In genomic region chr20:62484478-62484877, GRCh38 we compare ENCODE assay signal across 26 cellular contexts. TPM values are rescaled to one million over a fixed set of nuclear protein-coding genes. Genes with fewer than 3 reads are reported as not detected.
"Had no signal": no experiment of that assay in that cellular context is flagged by ENCODE, and none has a peak within 500 bp of the region (broad histone marks: within the 10 kb centered on the region; RNA-seq: fewer than 3 reads in every experiment).

No MANE protein-coding gene starts in this region.

- H3K4me1 ChIP-seq: ascending aorta had no signal

- H3K4me1 Mint-ChIP-seq: activated CD8-positive, alpha-beta memory T cell treated with anti-CD3 and anti-CD28 coated beads, Interleukin-2, amount 10 ng/mL, durations not matched to agents 7 days and 5 days; central memory CD8-positive, alpha-beta T cell had no signal

- ATAC-seq: activated CD8-positive, alpha-beta memory T cell treated with anti-CD3 and anti-CD28 coated beads, Interleukin-2, amount 10 ng/mL, durations not matched to agents 7 days and 5 days had no signal

- H3K9me3 Mint-ChIP-seq: activated CD4-positive, alpha-beta T cell treated with anti-CD3 and anti-CD28 coated beads, Interleukin-2, amount 10 ng/mL, durations not matched to agents 24 days and 14 days; activated naive CD4-positive, alpha-beta T cell treated with anti-CD3 and anti-CD28 coated beads, Interleukin-2, amount 50 U/mL, for 24 hours; activated T-cell treated with anti-CD3 and anti-CD28 coated beads, Interleukin-2, amount 50 U/mL, for 24 hours; activated T-helper 1 cell treated with anti-CD3 and anti-CD28 coated beads, Interleukin-12 subunit alpha, Interleukin-12 subunit beta, Interleukin-2, Interleukin-4 antibody, amounts not matched to agents 30 ng/mL and 10 ng/mL and 1 ng/mL, durations not matched to agents 14 hours and 24 hours and 36 hours; central memory CD8-positive, alpha-beta T cell; T-helper 1 cell treated with Interleukin-12 subunit alpha and Interleukin-12 subunit beta and Interleukin-4 antibody, amounts not matched to agents 30 μg/mL and 1 μg/mL, for 36 hours; WTC11 had no signal

- DNase-seq: activated CD4-positive, alpha-beta T cell treated with anti-CD3 and anti-CD28 coated beads, Interleukin-2, amount 10 ng/mL, durations not matched to agents 24 days and 14 days; activated CD4-positive, alpha-beta T cell treated with anti-CD3 and anti-CD28 coated beads, Interleukin-2, amount 50 U/mL, for 48 hours; activated CD4-positive, CD25-positive, alpha-beta regulatory T cell treated with anti-CD3 and anti-CD28 coated beads, Interleukin-2, amount 50 U/mL, for 72 hours; activated CD8-positive, alpha-beta memory T cell treated with anti-CD3 and anti-CD28 coated beads, Interleukin-2, amount 10 ng/mL, durations not matched to agents 7 days and 5 days; activated effector memory CD4-positive, alpha-beta T cell treated with Interleukin-2 at 50 U/mL for 16 hours; activated naive CD4-positive, alpha-beta T cell; activated T-cell treated with anti-CD3 and anti-CD28 coated beads, Interleukin-2, amount 50 U/mL, for 24 hours; amniotic stem cell; MM.1S; NCI-H1105; NCI-H1436; NCI-H1694 treated with DMSO at 0.1 percent for 48 hours; NCI-H2081; NCI-H510A treated with DMSO at 0.1 percent for 48 hours; NCI-H69; RPMI8226; SJCRH30 had no signal

- H3K36me3 ChIP-seq: ascending aorta, SJCRH30 had no signal

- H3K9me3 ChIP-seq: ascending aorta, body of pancreas, SJCRH30 had no signal

- H3K4me3 ChIP-seq: ascending aorta, body of pancreas, SJCRH30 had no signal

- H3K27ac Mint-ChIP-seq: activated CD4-positive, alpha-beta T cell treated with anti-CD3 and anti-CD28 coated beads, Interleukin-2, amount 10 ng/mL, durations not matched to agents 24 days and 14 days; activated CD8-positive, alpha-beta memory T cell treated with anti-CD3 and anti-CD28 coated beads, Interleukin-2, amount 10 ng/mL, durations not matched to agents 7 days and 5 days; activated naive CD4-positive, alpha-beta T cell treated with anti-CD3 and anti-CD28 coated beads, Interleukin-2, amount 50 U/mL, for 24 hours; activated T-cell treated with anti-CD3 and anti-CD28 coated beads, Interleukin-2, amount 50 U/mL, for 24 hours; activated T-helper 1 cell treated with anti-CD3 and anti-CD28 coated beads, Interleukin-12 subunit alpha, Interleukin-12 subunit beta, Interleukin-2, Interleukin-4 antibody, amounts not matched to agents 30 ng/mL and 10 ng/mL and 1 ng/mL, durations not matched to agents 14 hours and 24 hours and 36 hours; T-helper 1 cell treated with Interleukin-12 subunit alpha and Interleukin-12 subunit beta and Interleukin-4 antibody, amounts not matched to agents 30 μg/mL and 1 μg/mL, for 36 hours; WTC11 had no signal

- H3K27me3 ChIP-seq: body of pancreas had no signal

- H3K36me3 Mint-ChIP-seq: activated CD8-positive, alpha-beta memory T cell treated with anti-CD3 and anti-CD28 coated beads, Interleukin-2, amount 10 ng/mL, durations not matched to agents 7 days and 5 days; activated naive CD4-positive, alpha-beta T cell treated with anti-CD3 and anti-CD28 coated beads, Interleukin-2, amount 50 U/mL, for 24 hours; WTC11 had no signal

- H3K27ac ChIP-seq: ascending aorta, body of pancreas, SJCRH30 had no signal

- H3K4me3 Mint-ChIP-seq: activated CD4-positive, alpha-beta T cell treated with anti-CD3 and anti-CD28 coated beads, Interleukin-2, amount 10 ng/mL, durations not matched to agents 24 days and 14 days; activated CD8-positive, alpha-beta memory T cell treated with anti-CD3 and anti-CD28 coated beads, Interleukin-2, amount 10 ng/mL, durations not matched to agents 7 days and 5 days; activated naive CD4-positive, alpha-beta T cell treated with anti-CD3 and anti-CD28 coated beads, Interleukin-2, amount 50 U/mL, for 24 hours; activated T-cell treated with anti-CD3 and anti-CD28 coated beads, Interleukin-2, amount 50 U/mL, for 24 hours; activated T-helper 1 cell treated with anti-CD3 and anti-CD28 coated beads, Interleukin-12 subunit alpha, Interleukin-12 subunit beta, Interleukin-2, Interleukin-4 antibody, amounts not matched to agents 30 ng/mL and 10 ng/mL and 1 ng/mL, durations not matched to agents 14 hours and 24 hours and 36 hours; central memory CD8-positive, alpha-beta T cell; T-helper 1 cell treated with Interleukin-12 subunit alpha and Interleukin-12 subunit beta and Interleukin-4 antibody, amounts not matched to agents 30 μg/mL and 1 μg/mL, for 36 hours; WTC11 had no signal

RNA-seq across cellular contexts. Expression of gene GATA5, which starts 8.7 kb away (rescaled TPM):
- total RNA-seq: activated CD4-positive, alpha-beta T cell treated with anti-CD3 and anti-CD28 coated beads, Interleukin-2, amount 10 ng/mL, durations not matched to agents 24 days and 14 days; activated CD8-positive, alpha-beta memory T cell treated with anti-CD3 and anti-CD28 coated beads, Interleukin-2, amount 10 ng/mL, durations not matched to agents 7 days and 5 days; activated T-helper 1 cell treated with anti-CD3 and anti-CD28 coated beads, Interleukin-12 subunit alpha, Interleukin-12 subunit beta, Interleukin-2, Interleukin-4 antibody, amounts not matched to agents 30 ng/mL and 10 ng/mL and 1 ng/mL, durations not matched to agents 14 hours and 24 hours and 36 hours; ascending aorta; body of pancreas; bronchial epithelial cell; SJCRH30 had no signal

RNA-seq across cellular contexts. Expression of gene RBBP8NL, which starts 57.1 kb away (rescaled TPM):
- total RNA-seq: activated CD4-positive, alpha-beta T cell treated with anti-CD3 and anti-CD28 coated beads, Interleukin-2, amount 10 ng/mL, durations not matched to agents 24 days and 14 days; activated CD8-positive, alpha-beta memory T cell treated with anti-CD3 and anti-CD28 coated beads, Interleukin-2, amount 10 ng/mL, durations not matched to agents 7 days and 5 days; activated T-helper 1 cell treated with anti-CD3 and anti-CD28 coated beads, Interleukin-12 subunit alpha, Interleukin-12 subunit beta, Interleukin-2, Interleukin-4 antibody, amounts not matched to agents 30 ng/mL and 10 ng/mL and 1 ng/mL, durations not matched to agents 14 hours and 24 hours and 36 hours; ascending aorta; Right ventricle myocardium superior; SJCRH30 had no signal
